Comparison of ENCODE assay signal across 8 cellular contexts in the genomic region with DNA sequence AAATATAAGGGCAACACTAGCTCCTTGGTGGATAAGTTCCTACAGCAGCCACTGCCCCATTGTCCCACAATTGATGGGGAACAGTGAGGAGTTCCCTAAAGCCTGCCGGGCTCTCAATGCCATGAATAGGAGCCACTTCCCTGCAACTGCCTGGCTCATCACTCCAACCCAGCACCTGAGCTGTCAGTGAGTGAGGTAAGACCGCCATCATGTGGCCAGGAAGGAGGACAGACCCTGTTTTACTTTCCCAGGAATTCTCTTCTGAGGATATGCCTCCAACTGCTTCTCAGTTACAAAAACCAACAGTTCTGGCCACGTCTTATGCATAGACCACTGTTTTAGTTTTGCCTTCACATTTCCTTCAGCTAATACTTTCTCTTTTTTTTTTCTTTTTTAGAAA. TPM values are rescaled to one million over a fixed set of nuclear protein-coding genes. Genes with fewer than 3 reads are reported as not detected.
DNase-seq lines count a peak whose midpoint lies in the region; ATAC-seq and TF ChIP-seq lines count a peak whose summit lies in the region.

No MANE protein-coding gene starts in this region.

- no peak overlapping the region for H3K18ac ChIP-seq in trophoblast cell (ENCODE audit: low read length)

- H3K36me3 ChIP-seq in trophoblast cell (ENCODE audit: control insufficient read depth in 1 of 2, insufficient read depth in 2 of 2, low read length in 2 of 2): no peaks in the 10 kb centered on the region
- no peaks in the 10 kb centered on the region for H3K36me3 ChIP-seq in tibial artery

- no peaks in the 10 kb centered on the region for H3K79me1 ChIP-seq in trophoblast cell (ENCODE audit: low read length)

- DNase-seq in AG09309 (ENCODE audit: low read depth) (no peak), NCI-H345 treated with DMSO at 0.1 percent for 48 hours (lab: John Stamatoyannopoulos, UW; ENCODE audit: unreplicated experiment) (peak; percentile 86), dermis microvascular lymphatic vessel endothelial cell (ENCODE audit: low read depth in 2 of 2) (peak; percentile 9 to 33), trophoblast cell (peak; percentile 16 to 64), tibial artery (no peak)

- ATAC-seq in GM21360 (IDR thresholded peaks at IDR 0.05; ENCODE audit: unreplicated experiment) (peak; percentile 57), HG02798 (IDR thresholded peaks at IDR 0.05; ENCODE audit: poor library complexity, unreplicated experiment) (no peak), HG02981 (IDR thresholded peaks at IDR 0.05; ENCODE audit: unreplicated experiment) (no peak)

- WGBS in trophoblast cell (ENCODE audit: extremely low coverage, insufficient coverage, insufficient read length): no CpG with 5 or more reads among the region's 3 CpGs

- no peak overlapping the region for H2AFZ ChIP-seq in trophoblast cell (ENCODE audit: insufficient read depth, low read length, poor library complexity)

- H3K4me1 ChIP-seq in trophoblast cell (ENCODE audit: control insufficient read depth in 1 of 2, insufficient read depth in 2 of 2, low read length in 2 of 2) (no peaks in the 10 kb centered on the region), tibial artery (no peaks in the 10 kb centered on the region)

- no peak overlapping the region for H4K12ac ChIP-seq in trophoblast cell (ENCODE audit: low read depth, low read length)

- no peak overlapping the region for H4K91ac ChIP-seq in trophoblast cell (ENCODE audit: low read depth, low read length)

- H3K14ac ChIP-seq in trophoblast cell (ENCODE audit: low read length): no peak overlapping the region

- no peak overlapping the region for H3K27ac ChIP-seq in trophoblast cell (ENCODE audit: low read depth, low read length)
- H3K27ac ChIP-seq in tibial artery: no peak overlapping the region

- no peak overlapping the region for H2BK120ac ChIP-seq in trophoblast cell (ENCODE audit: insufficient read depth, low read length, poor library complexity)

- H3K4me3 ChIP-seq in AG09309 (ENCODE audit: control insufficient read depth, low read depth, low read length) (no peak overlapping the region), trophoblast cell (ENCODE audit: low read depth, low read length) (no peak overlapping the region), tibial artery (no peak overlapping the region)

- no peaks in the 10 kb centered on the region for H3K79me2 ChIP-seq in trophoblast cell (ENCODE audit: control insufficient read depth, insufficient read depth, low read length, poor library complexity)

- H4K8ac ChIP-seq in trophoblast cell (ENCODE audit: low read depth, low read length): no peak overlapping the region

- no peak overlapping the region for H3K4me2 ChIP-seq in trophoblast cell (ENCODE audit: low read length)

- no peak overlapping the region for H3K23ac ChIP-seq in trophoblast cell (ENCODE audit: low read length)

- H3K9me3 ChIP-seq in trophoblast cell (ENCODE audit: insufficient read depth, low read depth, low read length): no peaks in the 10 kb centered on the region
- H3K9me3 ChIP-seq in tibial artery: no peaks in the 10 kb centered on the region

- H3K4ac ChIP-seq in trophoblast cell (ENCODE audit: low read depth, low read length): no peak overlapping the region

- no peak overlapping the region for H2AK5ac ChIP-seq in trophoblast cell (ENCODE audit: low read length)

- H3K27me3 ChIP-seq in trophoblast cell (ENCODE audit: insufficient read depth, low read length) (no peaks in the 10 kb centered on the region), tibial artery (no peaks in the 10 kb centered on the region)

- intact Hi-C loops in tibial artery (cut with DNase I; ENCODE audit: low total_unique reads): no loop called here

- TF ChIP-seq CTCF in AG09309 (IDR thresholded peaks at IDR 0.05; ENCODE audit: control insufficient read depth, insufficient read depth, low read depth, low read length, missing control alignments) (peak; percentile 57), tibial artery (IDR thresholded peaks at IDR 0.05) (peak in 1 of 2 experiments; percentile 16)

- H2BK12ac ChIP-seq in trophoblast cell (ENCODE audit: low read length): no peak overlapping the region

- H3K9ac ChIP-seq in trophoblast cell (ENCODE audit: low read length): no peak overlapping the region

- no peak overlapping the region for H2BK5ac ChIP-seq in trophoblast cell (ENCODE audit: low read depth, low read length, poor library complexity)

RNA-seq across cellular contexts. Expression of gene SRPX, which starts 45.5 kb away (rescaled TPM):
- 50.8 and 70.8 TPM in 2 replicates for total RNA-seq in dermis microvascular lymphatic vessel endothelial cell
- polyA plus RNA-seq in trophoblast cell (2013): 19.0 and 21.6 TPM in 2 replicates

Comparison
In these comparisons a context has a peak if more than half of its experiments do, and no peak if none do; other contexts are left out.
1. DNase-seq: peak in NCI-H345 treated with DMSO at 0.1 percent for 48 hours (single experiment), dermis microvascular lymphatic vessel endothelial cell (2 of 2) and trophoblast cell (2 of 2); none in AG09309 (single experiment) and tibial artery (0 of 2).